In the genomic region with DNA sequence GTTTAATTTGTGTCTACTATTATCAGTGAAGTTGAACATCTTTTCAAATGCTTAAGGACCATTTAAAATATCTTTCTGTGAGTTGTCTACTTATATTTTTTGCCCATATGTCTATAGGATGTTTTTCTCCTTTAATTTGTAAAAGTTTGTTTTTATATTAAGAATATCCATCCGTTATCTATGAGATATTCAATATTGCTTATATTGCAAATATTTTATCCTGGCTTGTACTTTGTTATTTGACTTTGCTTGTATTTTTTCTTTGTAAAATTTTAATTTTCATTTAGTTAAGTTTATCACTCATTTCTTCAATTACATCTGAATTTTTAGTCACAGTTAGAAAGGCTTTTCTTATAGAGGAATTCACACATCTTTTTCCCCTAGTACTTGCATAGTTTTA, we compare ENCODE assay signal across 19 cellular contexts.
DNase-seq lines count a peak whose midpoint lies in the region; ATAC-seq, FAIRE-seq and TF ChIP-seq lines count a peak whose summit lies in the region.
"Had no signal": no experiment of that assay in that cellular context is flagged by ENCODE, and none has a peak within 500 bp of the region (broad histone marks: within the 10 kb centered on the region; RNA-seq: fewer than 3 reads in every experiment).

No MANE protein-coding gene starts in this region.

- CTCF ChIA-PET in IMR-90 (lab: Yijun Ruan, JAX): no interaction called here

- BruUV-seq in IMR-90 (replicated peaks; lab: Mats Ljungman, UMichigan): no TSS peak

- no peak overlapping the region for H2BK5ac ChIP-seq in IMR-90 (ENCODE audit: low read depth, low read length, poor library complexity, severe bottlenecking)

- dilution Hi-C loops in IMR-90 (cut with HindIII; ENCODE audit: low sequenced_read_pairs, unreplicated experiment): no loop called here

- H3K4ac ChIP-seq in IMR-90 (ENCODE audit: low read depth, low read length): no peak overlapping the region

- no peak overlapping the region for H3K9ac ChIP-seq in IMR-90 (ENCODE audit: low read depth, low read length)
- H3K9ac ChIP-seq: BLaER1 had no signal

- H2BK20ac ChIP-seq in IMR-90 (ENCODE audit: low read depth, low read length): no peak overlapping the region

- H3K27ac ChIP-seq in IMR-90 (ENCODE audit: insufficient read depth, low read length): no peak overlapping the region
- H3K27ac ChIP-seq: BLaER1, C4-2B had no signal

- H3K23ac ChIP-seq in IMR-90 (ENCODE audit: low read depth, low read length): no peak overlapping the region

- intact Hi-C loops in IMR-90 (cut with micrococcal nuclease): no loop called here

- H3K9me1 ChIP-seq in IMR-90 (ENCODE audit: insufficient read depth, low read length): no peaks in the 10 kb centered on the region

- no peak overlapping the region for H4K91ac ChIP-seq in IMR-90 (ENCODE audit: insufficient read depth, low read depth, low read length)

- FAIRE-seq in A204.1 (lab: Jason Lieb, UNC): peak; percentile 23
- peak; percentile 13 for FAIRE-seq in frontal cortex (lab: Jason Lieb, UNC)
- FAIRE-seq: G401.6, GM12892 had no signal

- H3K79me1 ChIP-seq in IMR-90 (ENCODE audit: low read depth in 1 of 2, low read length in 2 of 2): no peaks in the 10 kb centered on the region

- H2AK5ac ChIP-seq in IMR-90 (ENCODE audit: low read depth, low read length): no peak overlapping the region

- no peak overlapping the region for H3K14ac ChIP-seq in IMR-90 (replicated peaks; ENCODE audit: low read depth, low read length)

- no peak overlapping the region for H4K5ac ChIP-seq in IMR-90 (ENCODE audit: low read depth, low read length)

- H3K4me3 ChIP-seq in IMR-90 (ENCODE audit: insufficient read depth, low read depth, low read length): no peak overlapping the region
- H3K4me3 ChIP-seq: BLaER1, GM23338 had no signal

- H3K4me2 ChIP-seq in IMR-90 (ENCODE audit: low read depth, low read length): no peak overlapping the region
- H3K4me2 ChIP-seq: BLaER1, GM23338 had no signal

- ATAC-seq in IMR-90 (ENCODE audit: low read depth): no peak
- ATAC-seq in GM21367 (IDR thresholded peaks at IDR 0.05; ENCODE audit: unreplicated experiment): no peak
- ATAC-seq in HG02970 (IDR thresholded peaks at IDR 0.05; ENCODE audit: low FRiP score, unreplicated experiment): no peak
- ATAC-seq: CD8-positive, alpha-beta T cell; GM23338; HCT116 had no signal

- DNase-seq in IMR-90 (no peak), frontal cortex (ENCODE audit: low spot score in 2 of 2) (no peak), NCI-H1694 treated with DMSO at 0.1 percent for 48 hours (lab: John Stamatoyannopoulos, UW) (no peak)
- DNase-seq: 8988T; Caco-2; CD4-positive, CD25-positive, alpha-beta regulatory T cell; CD8-positive, alpha-beta T cell; DMS153; DND-41; H9 had no signal

- H4K20me1 ChIP-seq in IMR-90 (ENCODE audit: insufficient read depth, low read length): no peaks in the 10 kb centered on the region
- H4K20me1 ChIP-seq: BLaER1 had no signal

- no peak overlapping the region for H2AK9ac ChIP-seq in IMR-90 (replicated peaks; ENCODE audit: low read depth, low read length, poor library complexity)

- no peak for TF ChIP-seq POLR2A in IMR-90 (IDR thresholded peaks at IDR 0.05; ENCODE audit: low read depth, low read length)

- no peak for TF ChIP-seq CTCF in IMR-90 (conservative IDR thresholded peaks at IDR 0.05; ENCODE audit: low read depth, low read length)

- H3K9me3 ChIP-seq in IMR-90 (ENCODE audit: control insufficient read depth, insufficient read depth, low read length): no peaks in the 10 kb centered on the region
- H3K9me3 ChIP-seq: BLaER1, Caco-2 had no signal

- no peak overlapping the region for H3K18ac ChIP-seq in IMR-90 (ENCODE audit: low read depth, low read length)

- no peaks in the 10 kb centered on the region for H3K36me3 ChIP-seq in IMR-90 (ENCODE audit: control insufficient read depth, insufficient read depth, low read length)
- H3K36me3 ChIP-seq: BLaER1 had no signal

- H3K4me1 ChIP-seq in IMR-90 (ENCODE audit: control insufficient read depth, insufficient read depth, low read length): peaks cover 3% of the 10 kb centered on the region; the same call in 1 of the 2 replicates
- H3K4me1 ChIP-seq: BLaER1 had no signal

- POLR2A ChIA-PET in IMR-90 (lab: Charles Lee; ENCODE audit: unreplicated experiment): no interaction called here

- H4K8ac ChIP-seq in IMR-90 (ENCODE audit: low read depth in 2 of 2, low read length in 2 of 2): no peak overlapping the region

- H2AFZ ChIP-seq in IMR-90 (replicated peaks; ENCODE audit: low read length, poor library complexity): no peak overlapping the region
- H2AFZ ChIP-seq: GM23338 had no signal

- no peak overlapping the region for H2BK120ac ChIP-seq in IMR-90 (ENCODE audit: low read depth, low read length)

- no peak for TF ChIP-seq RAD21 in IMR-90 (IDR thresholded peaks at IDR 0.05; ENCODE audit: low read length)

- in situ Hi-C loops in IMR-90 (cut with MboI; ENCODE audit: low sequenced_read_pairs): loop anchor here (25.0 kb wide), 2 partner anchors 718 to 868 kb away; no protein-coding TSS in a partner anchor

- WGBS in IMR-90 (ENCODE audit: extremely low coverage in 2 of 2, insufficient read length in 1 of 2), 2 experiments: no CpG with 5 or more reads among the region's 1 CpG

- no peak overlapping the region for H3K56ac ChIP-seq in IMR-90 (ENCODE audit: extremely low read depth, insufficient read depth, low read length)

- H3K27me3 ChIP-seq in IMR-90 (ENCODE audit: control insufficient read depth, insufficient read depth, low read length): no peaks in the 10 kb centered on the region
- H3K27me3 ChIP-seq: BLaER1 had no signal

- no peak overlapping the region for H2BK15ac ChIP-seq in IMR-90 (ENCODE audit: low read depth, low read length)

TF ChIP-seq in IMR-90, 13 proteins besides CTCF, POLR2A, EP300 and RAD21:
- no peak for TF ChIP-seq ELK1 (IDR thresholded peaks at IDR 0.05; ENCODE audit: borderline replicate concordance, low read depth, low read length)
- TF ChIP-seq MAFK (IDR thresholded peaks at IDR 0.05; ENCODE audit: low read depth, low read length): peak; percentile 74
